1 cellular context compared by ENCODE assay signal in the genomic region with DNA sequence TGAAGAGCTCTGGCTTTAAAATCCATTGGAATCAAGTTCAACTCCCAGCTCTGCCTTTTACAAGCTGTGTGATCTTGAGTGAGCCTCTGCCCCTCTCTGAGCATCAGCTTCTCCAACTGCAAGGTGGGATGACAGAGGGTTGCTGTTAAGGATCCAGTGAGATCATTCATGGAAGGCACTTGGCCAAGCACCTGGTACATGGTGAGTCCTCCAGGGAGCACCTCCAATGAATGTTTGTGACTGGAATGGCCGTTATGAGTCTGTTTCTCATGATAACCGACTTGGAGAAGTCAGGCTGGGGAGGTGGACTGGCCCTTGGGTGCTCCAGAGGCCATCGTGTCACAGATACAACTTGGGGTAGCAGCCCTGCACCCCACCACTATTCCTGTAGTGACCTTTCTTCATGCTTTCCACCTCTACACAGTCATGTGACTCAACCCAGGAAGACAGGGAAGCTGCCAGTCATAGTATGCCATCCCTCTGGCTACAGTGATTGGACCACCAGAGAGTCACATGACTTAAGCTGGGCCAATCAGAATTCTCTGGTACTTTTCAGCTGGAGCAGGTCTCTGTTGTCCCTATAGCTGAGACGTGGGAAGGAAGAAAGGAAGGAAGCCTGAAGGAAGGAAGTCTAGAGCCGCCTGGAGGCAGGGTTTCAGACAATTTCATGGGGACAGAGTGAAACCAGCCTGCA.
TF ChIP-seq lines count a peak whose summit lies in the region.

No MANE protein-coding gene starts in this region.

TF ChIP-seq in K562, 482 proteins besides CTCF, POLR2A, EP300 and RAD21 (continued from another document):
- TF ChIP-seq, protein P1, sequence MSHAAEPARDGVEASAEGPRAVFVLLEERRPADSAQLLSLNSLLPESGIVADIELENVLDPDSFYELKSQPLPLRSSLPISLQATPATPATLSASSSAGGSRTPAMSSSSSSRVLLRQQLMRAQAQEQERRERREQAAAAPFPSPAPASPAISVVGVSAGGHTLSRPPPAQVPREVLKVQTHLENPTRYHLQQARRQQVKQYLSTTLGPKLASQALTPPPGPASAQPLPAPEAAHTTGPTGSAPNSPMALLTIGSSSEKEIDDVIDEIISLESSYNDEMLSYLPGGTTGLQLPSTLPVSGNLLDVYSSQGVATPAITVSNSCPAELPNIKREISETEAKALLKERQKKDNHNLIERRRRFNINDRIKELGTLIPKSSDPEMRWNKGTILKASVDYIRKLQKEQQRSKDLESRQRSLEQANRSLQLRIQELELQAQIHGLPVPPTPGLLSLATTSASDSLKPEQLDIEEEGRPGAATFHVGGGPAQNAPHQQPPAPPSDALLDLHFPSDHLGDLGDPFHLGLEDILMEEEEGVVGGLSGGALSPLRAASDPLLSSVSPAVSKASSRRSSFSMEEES (CRISPR knock-in tag; IDR thresholded peaks at IDR 0.05) = peak; percentile 96
- TF ChIP-seq ZNF140 (CRISPR knock-in tag; IDR thresholded peaks at IDR 0.05) = no peak
- peak; percentile 82 for TF ChIP-seq ZNF263 (CRISPR knock-in tag; IDR thresholded peaks at IDR 0.05; ENCODE audit: borderline replicate concordance)
- TF ChIP-seq, protein P2, sequence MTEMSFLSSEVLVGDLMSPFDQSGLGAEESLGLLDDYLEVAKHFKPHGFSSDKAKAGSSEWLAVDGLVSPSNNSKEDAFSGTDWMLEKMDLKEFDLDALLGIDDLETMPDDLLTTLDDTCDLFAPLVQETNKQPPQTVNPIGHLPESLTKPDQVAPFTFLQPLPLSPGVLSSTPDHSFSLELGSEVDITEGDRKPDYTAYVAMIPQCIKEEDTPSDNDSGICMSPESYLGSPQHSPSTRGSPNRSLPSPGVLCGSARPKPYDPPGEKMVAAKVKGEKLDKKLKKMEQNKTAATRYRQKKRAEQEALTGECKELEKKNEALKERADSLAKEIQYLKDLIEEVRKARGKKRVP (CRISPR knock-in tag; IDR thresholded peaks at IDR 0.05) = no peak
- no peak for TF ChIP-seq CHD2 (IDR thresholded peaks at IDR 0.05; ENCODE audit: low read depth, low read length)
- TF ChIP-seq, protein P3, sequence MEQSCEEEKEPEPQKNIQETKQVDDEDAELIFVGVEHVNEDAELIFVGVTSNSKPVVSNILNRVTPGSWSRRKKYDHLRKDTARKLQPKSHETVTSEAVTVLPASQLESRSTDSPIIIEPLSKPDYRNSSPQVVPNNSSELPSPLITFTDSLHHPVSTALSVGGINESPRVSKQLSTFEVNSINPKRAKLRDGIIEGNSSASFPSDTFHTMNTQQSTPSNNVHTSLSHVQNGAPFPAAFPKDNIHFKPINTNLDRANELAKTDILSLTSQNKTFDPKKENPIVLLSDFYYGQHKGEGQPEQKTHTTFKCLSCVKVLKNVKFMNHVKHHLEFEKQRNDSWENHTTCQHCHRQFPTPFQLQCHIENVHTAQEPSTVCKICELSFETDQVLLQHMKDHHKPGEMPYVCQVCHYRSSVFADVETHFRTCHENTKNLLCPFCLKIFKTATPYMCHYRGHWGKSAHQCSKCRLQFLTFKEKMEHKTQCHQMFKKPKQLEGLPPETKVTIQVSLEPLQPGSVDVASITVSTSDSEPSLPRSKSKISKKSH (CRISPR knock-in tag; IDR thresholded peaks at IDR 0.05) = no peak
- peak; percentile 94 for TF ChIP-seq TOE1 (IDR thresholded peaks at IDR 0.05; ENCODE audit: borderline replicate concordance)
- TF ChIP-seq TOE1 (CRISPR knock-in tag; IDR thresholded peaks at IDR 0.05; ENCODE audit: borderline replicate concordance, low read depth) = no peak
- TF ChIP-seq HDAC6 (IDR thresholded peaks at IDR 0.05; ENCODE audit: low read depth, low read length) = no peak
- TF ChIP-seq, protein P4, sequence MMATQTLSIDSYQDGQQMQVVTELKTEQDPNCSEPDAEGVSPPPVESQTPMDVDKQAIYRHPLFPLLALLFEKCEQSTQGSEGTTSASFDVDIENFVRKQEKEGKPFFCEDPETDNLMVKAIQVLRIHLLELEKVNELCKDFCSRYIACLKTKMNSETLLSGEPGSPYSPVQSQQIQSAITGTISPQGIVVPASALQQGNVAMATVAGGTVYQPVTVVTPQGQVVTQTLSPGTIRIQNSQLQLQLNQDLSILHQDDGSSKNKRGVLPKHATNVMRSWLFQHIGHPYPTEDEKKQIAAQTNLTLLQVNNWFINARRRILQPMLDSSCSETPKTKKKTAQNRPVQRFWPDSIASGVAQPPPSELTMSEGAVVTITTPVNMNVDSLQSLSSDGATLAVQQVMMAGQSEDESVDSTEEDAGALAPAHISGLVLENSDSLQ (IDR thresholded peaks at IDR 0.05) = peak; percentile 94
- TF ChIP-seq CBFA2T2 (conservative IDR thresholded peaks at IDR 0.05) = 0 out of 2 replicates have a peak, but pooled peaks have one; percentile 23
- no peak for TF ChIP-seq SMARCC2 (IDR thresholded peaks at IDR 0.05; ENCODE audit: low read depth)
- no peak for TF ChIP-seq FOXJ3 (CRISPR knock-in tag; IDR thresholded peaks at IDR 0.05)
- TF ChIP-seq RBM25 (IDR thresholded peaks at IDR 0.05; ENCODE audit: low read depth, low read length, severe bottlenecking) = peak; percentile 49
- TF ChIP-seq CREBBP (IDR thresholded peaks at IDR 0.05; ENCODE audit: low read depth, low read length) = no peak
- TF ChIP-seq XRCC4 (IDR thresholded peaks at IDR 0.05; ENCODE audit: extremely low read depth, insufficient read depth, insufficient read length) = no peak
- TF ChIP-seq RAD51 (IDR thresholded peaks at IDR 0.05; ENCODE audit: borderline replicate concordance, low read depth) = peak; percentile 86
- TF ChIP-seq, protein P5, sequence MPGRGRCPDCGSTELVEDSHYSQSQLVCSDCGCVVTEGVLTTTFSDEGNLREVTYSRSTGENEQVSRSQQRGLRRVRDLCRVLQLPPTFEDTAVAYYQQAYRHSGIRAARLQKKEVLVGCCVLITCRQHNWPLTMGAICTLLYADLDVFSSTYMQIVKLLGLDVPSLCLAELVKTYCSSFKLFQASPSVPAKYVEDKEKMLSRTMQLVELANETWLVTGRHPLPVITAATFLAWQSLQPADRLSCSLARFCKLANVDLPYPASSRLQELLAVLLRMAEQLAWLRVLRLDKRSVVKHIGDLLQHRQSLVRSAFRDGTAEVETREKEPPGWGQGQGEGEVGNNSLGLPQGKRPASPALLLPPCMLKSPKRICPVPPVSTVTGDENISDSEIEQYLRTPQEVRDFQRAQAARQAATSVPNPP (IDR thresholded peaks at IDR 0.05; ENCODE audit: borderline replicate concordance, insufficient read depth, insufficient read length) = no peak
- TF ChIP-seq SRSF3 (IDR thresholded peaks at IDR 0.05; ENCODE audit: insufficient read depth, low read length) = no peak
- TF ChIP-seq, protein P6, sequence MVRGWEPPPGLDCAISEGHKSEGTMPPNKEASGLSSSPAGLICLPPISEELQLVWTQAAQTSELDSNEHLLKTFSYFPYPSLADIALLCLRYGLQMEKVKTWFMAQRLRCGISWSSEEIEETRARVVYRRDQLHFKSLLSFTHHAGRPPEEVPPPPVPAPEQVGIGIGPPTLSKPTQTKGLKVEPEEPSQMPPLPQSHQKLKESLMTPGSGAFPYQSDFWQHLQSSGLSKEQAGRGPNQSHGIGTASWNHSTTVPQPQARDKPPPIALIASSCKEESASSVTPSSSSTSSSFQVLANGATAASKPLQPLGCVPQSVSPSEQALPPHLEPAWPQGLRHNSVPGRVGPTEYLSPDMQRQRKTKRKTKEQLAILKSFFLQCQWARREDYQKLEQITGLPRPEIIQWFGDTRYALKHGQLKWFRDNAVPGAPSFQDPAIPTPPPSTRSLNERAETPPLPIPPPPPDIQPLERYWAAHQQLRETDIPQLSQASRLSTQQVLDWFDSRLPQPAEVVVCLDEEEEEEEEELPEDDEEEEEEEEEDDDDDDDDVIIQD (CRISPR knock-in tag; IDR thresholded peaks at IDR 0.05) = no peak
- TF ChIP-seq, protein P7, sequence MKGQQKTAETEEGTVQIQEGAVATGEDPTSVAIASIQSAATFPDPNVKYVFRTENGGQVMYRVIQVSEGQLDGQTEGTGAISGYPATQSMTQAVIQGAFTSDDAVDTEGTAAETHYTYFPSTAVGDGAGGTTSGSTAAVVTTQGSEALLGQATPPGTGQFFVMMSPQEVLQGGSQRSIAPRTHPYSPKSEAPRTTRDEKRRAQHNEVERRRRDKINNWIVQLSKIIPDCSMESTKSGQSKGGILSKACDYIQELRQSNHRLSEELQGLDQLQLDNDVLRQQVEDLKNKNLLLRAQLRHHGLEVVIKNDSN (CRISPR knock-in tag; IDR thresholded peaks at IDR 0.05) = peak; percentile 63
- TF ChIP-seq, protein P8, sequence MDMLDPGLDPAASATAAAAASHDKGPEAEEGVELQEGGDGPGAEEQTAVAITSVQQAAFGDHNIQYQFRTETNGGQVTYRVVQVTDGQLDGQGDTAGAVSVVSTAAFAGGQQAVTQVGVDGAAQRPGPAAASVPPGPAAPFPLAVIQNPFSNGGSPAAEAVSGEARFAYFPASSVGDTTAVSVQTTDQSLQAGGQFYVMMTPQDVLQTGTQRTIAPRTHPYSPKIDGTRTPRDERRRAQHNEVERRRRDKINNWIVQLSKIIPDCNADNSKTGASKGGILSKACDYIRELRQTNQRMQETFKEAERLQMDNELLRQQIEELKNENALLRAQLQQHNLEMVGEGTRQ (CRISPR knock-in tag; IDR thresholded peaks at IDR 0.05) = peak; percentile 82
- TF ChIP-seq, protein P9, sequence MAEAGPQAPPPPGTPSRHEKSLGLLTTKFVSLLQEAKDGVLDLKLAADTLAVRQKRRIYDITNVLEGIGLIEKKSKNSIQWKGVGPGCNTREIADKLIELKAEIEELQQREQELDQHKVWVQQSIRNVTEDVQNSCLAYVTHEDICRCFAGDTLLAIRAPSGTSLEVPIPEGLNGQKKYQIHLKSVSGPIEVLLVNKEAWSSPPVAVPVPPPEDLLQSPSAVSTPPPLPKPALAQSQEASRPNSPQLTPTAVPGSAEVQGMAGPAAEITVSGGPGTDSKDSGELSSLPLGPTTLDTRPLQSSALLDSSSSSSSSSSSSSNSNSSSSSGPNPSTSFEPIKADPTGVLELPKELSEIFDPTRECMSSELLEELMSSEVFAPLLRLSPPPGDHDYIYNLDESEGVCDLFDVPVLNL (CRISPR knock-in tag; IDR thresholded peaks at IDR 0.05; ENCODE audit: low read depth) = no peak
- no peak for TF ChIP-seq COPS2 (conservative IDR thresholded peaks at IDR 0.05)
- no peak for TF ChIP-seq PTRF (tag; IDR thresholded peaks at IDR 0.05)
- TF ChIP-seq, protein P10, sequence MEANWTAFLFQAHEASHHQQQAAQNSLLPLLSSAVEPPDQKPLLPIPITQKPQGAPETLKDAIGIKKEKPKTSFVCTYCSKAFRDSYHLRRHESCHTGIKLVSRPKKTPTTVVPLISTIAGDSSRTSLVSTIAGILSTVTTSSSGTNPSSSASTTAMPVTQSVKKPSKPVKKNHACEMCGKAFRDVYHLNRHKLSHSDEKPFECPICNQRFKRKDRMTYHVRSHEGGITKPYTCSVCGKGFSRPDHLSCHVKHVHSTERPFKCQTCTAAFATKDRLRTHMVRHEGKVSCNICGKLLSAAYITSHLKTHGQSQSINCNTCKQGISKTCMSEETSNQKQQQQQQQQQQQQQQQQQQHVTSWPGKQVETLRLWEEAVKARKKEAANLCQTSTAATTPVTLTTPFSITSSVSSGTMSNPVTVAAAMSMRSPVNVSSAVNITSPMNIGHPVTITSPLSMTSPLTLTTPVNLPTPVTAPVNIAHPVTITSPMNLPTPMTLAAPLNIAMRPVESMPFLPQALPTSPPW (CRISPR knock-in tag; IDR thresholded peaks at IDR 0.05) = no peak
- no peak for TF ChIP-seq CBFB (CRISPR knock-in tag; IDR thresholded peaks at IDR 0.05)
- TF ChIP-seq FOS (IDR thresholded peaks at IDR 0.05; ENCODE audit: extremely low read depth, insufficient read length) = peak; percentile 60
- TF ChIP-seq, protein P11, sequence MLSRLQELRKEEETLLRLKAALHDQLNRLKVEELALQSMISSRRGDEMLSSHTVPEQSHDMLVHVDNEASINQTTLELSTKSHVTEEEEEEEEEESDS (CRISPR knock-in tag; IDR thresholded peaks at IDR 0.05) = no peak
- peak; percentile 91 for TF ChIP-seq NFYB (IDR thresholded peaks at IDR 0.05; ENCODE audit: extremely low read depth, insufficient read length)
- TF ChIP-seq L3MBTL2 (IDR thresholded peaks at IDR 0.05) = no peak
- no peak for TF ChIP-seq ZNF41 (CRISPR knock-in tag; conservative IDR thresholded peaks at IDR 0.05)
- TF ChIP-seq HCFC1 (IDR thresholded peaks at IDR 0.05; ENCODE audit: low read depth, low read length) = no peak
- TF ChIP-seq, protein P12, sequence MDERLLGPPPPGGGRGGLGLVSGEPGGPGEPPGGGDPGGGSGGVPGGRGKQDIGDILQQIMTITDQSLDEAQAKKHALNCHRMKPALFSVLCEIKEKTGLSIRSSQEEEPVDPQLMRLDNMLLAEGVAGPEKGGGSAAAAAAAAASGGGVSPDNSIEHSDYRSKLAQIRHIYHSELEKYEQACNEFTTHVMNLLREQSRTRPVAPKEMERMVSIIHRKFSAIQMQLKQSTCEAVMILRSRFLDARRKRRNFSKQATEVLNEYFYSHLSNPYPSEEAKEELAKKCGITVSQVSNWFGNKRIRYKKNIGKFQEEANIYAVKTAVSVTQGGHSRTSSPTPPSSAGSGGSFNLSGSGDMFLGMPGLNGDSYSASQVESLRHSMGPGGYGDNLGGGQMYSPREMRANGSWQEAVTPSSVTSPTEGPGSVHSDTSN (CRISPR knock-in tag; IDR thresholded peaks at IDR 0.05; ENCODE audit: low read depth) = no peak
- TF ChIP-seq, protein P12 (tag; conservative IDR thresholded peaks at IDR 0.05; ENCODE audit: low read depth) = peak; percentile 65; the same call in 1 of the 2 replicates
- no peak for TF ChIP-seq POLR2B (IDR thresholded peaks at IDR 0.05; ENCODE audit: low read depth, partially characterized antibody)
- TF ChIP-seq RNF2 (IDR thresholded peaks at IDR 0.05) = no peak
